In genomic region chr22:23716811-23717801, GRCh38 we compare ENCODE assay signal across 8 cellular contexts. TPM values are rescaled to one million over a fixed set of nuclear protein-coding genes. Genes with fewer than 3 reads are reported as not detected.
DNase-seq lines count a peak whose midpoint lies in the region; ATAC-seq and TF ChIP-seq lines count a peak whose summit lies in the region.

No MANE protein-coding gene starts in this region.

- H3K4me3 ChIP-seq in LNCaP clone FGC (ENCODE audit: low read depth, low read length), result peak overlapping the region; percentile 77
- H3K4me3 ChIP-seq in fibroblast of villous mesenchyme (ENCODE audit: low read depth, low read length), result peak overlapping the region; percentile 88

- peak overlapping the region; percentile 64 for H3K27ac Mint-ChIP-seq in nephron progenitor cell

- no peaks in the 10 kb centered on the region for H3K9me3 Mint-ChIP-seq in nephron progenitor cell

- ATAC-seq in GM21526 (IDR thresholded peaks at IDR 0.05; ENCODE audit: low FRiP score, unreplicated experiment), result peak; percentile 87
- peak; percentile 88 for ATAC-seq in stimulated activated naive CD8-positive, alpha-beta T cell treated with anti-CD3 and anti-CD28 coated beads, Interleukin-15, Interleukin-2, amounts not matched to agents 100 U/mL and 50 U/mL, for 24 hours

- peak; percentile 93 for TF ChIP-seq POLR2A in Raji (IDR thresholded peaks at IDR 0.05; ENCODE audit: insufficient read depth, low read depth, low read length)

- H3K4me1 Mint-ChIP-seq in nephron progenitor cell, result peaks cover 13% of the 10 kb centered on the region

- peaks cover 3% of the 10 kb centered on the region for H3K27me3 Mint-ChIP-seq in nephron progenitor cell (ENCODE audit: low read depth, poor library complexity)

- peak overlapping the region; percentile 80 for H3K4me3 Mint-ChIP-seq in nephron progenitor cell

- no peak for TF ChIP-seq CTCF in LNCaP clone FGC (IDR thresholded peaks at IDR 0.05; ENCODE audit: control insufficient read depth, extremely low read depth, insufficient read depth)
- TF ChIP-seq CTCF in fibroblast of villous mesenchyme (IDR thresholded peaks at IDR 0.05; ENCODE audit: insufficient read depth, low read depth, low read length), result no peak
- no peak for TF ChIP-seq CTCF in nephron progenitor cell (IDR thresholded peaks at IDR 0.05)

- H3K36me3 Mint-ChIP-seq in nephron progenitor cell (ENCODE audit: low read depth), result peaks cover 7% of the 10 kb centered on the region

- peak; percentile 92 for DNase-seq in COR-L47 (lab: John Stamatoyannopoulos, UW)
- DNase-seq in LNCaP clone FGC (ENCODE audit: low read depth), result peak; percentile 42
- peak; percentile 75 for DNase-seq in activated gamma-delta T cell treated with Interleukin-2 at 50 U/mL for 16 hours
- DNase-seq in fibroblast of villous mesenchyme (ENCODE audit: low read depth), result peak; percentile 89
- peak; percentile 89 for DNase-seq in nephron progenitor cell
- peak; percentile 88 for DNase-seq in stimulated activated naive CD8-positive, alpha-beta T cell treated with anti-CD3 and anti-CD28 coated beads, Interleukin-15, Interleukin-2, amounts not matched to agents 100 U/mL and 50 U/mL, for 24 hours

RNA-seq across cellular contexts. Expression of gene RGL4, which starts 26.3 kb away (rescaled TPM):
- total RNA-seq in fibroblast of villous mesenchyme, result not detected in 2 replicates

RNA-seq across cellular contexts. Expression of gene ZNF70, which starts 33.8 kb away (rescaled TPM):
- total RNA-seq in fibroblast of villous mesenchyme, result 7.8 and 8.4 TPM in 2 replicates

RNA-seq across cellular contexts. Expression of gene VPREB3, which starts 37.1 kb away (rescaled TPM):
- not detected in 2 replicates for total RNA-seq in fibroblast of villous mesenchyme

RNA-seq across cellular contexts. Expression of gene C22orf15, which starts 45.7 kb away (rescaled TPM):
- 0.43 and 1.6 TPM in 2 replicates for total RNA-seq in fibroblast of villous mesenchyme

RNA-seq across cellular contexts. Expression of gene CHCHD10, which starts 50.7 kb away (rescaled TPM):
- total RNA-seq in fibroblast of villous mesenchyme, result 3.9 and 6.1 TPM in 2 replicates

Comparison
In these comparisons a context has a peak if more than half of its experiments do, and no peak if none do; other contexts are left out.
1. Peak in every context shown above with its lines: DNase-seq, ATAC-seq and H3K4me3 ChIP-seq.
2. DNase-seq: peak in every context shown above with its lines; median percentile 92 in COR-L47; 89 in fibroblast of villous mesenchyme; 89 in nephron progenitor cell; 88 in stimulated activated naive CD8-positive, alpha-beta T cell treated with anti-CD3 and anti-CD28 coated beads, Interleukin-15, Interleukin-2, amounts not matched to agents 100 U/mL and 50 U/mL, for 24 hours; 75 in activated gamma-delta T cell treated with Interleukin-2 at 50 U/mL for 16 hours; 42 in LNCaP clone FGC.